In genomic region chr4:99587803-99588202, GRCh38 we compare ENCODE assay signal across 28 cellular contexts. TPM values are rescaled to one million over a fixed set of nuclear protein-coding genes. Genes with fewer than 3 reads are reported as not detected.
DNase-seq lines count a peak whose midpoint lies in the region; ATAC-seq and TF ChIP-seq lines count a peak whose summit lies in the region.
"Had no signal": no experiment of that assay in that cellular context is flagged by ENCODE, and none has a peak within 500 bp of the region (broad histone marks: within the 10 kb centered on the region; RNA-seq: fewer than 3 reads in every experiment).

No MANE protein-coding gene starts in this region.

- WGBS in heart left ventricle, 4 donors, result 34 to 38% (median 37%) methylated on average over 1 of the region's 1 CpG

- H3K36me3 ChIP-seq in HEK293 (ENCODE audit: control insufficient read depth in 2 of 2, insufficient read depth in 1 of 2, low read length in 2 of 2) (no peaks in the 10 kb centered on the region), PC-9 (ENCODE audit: low read depth) (no peaks in the 10 kb centered on the region), tibial artery (no peaks in the 10 kb centered on the region), uterus (no peaks in the 10 kb centered on the region), heart left ventricle (no peaks in the 10 kb centered on the region)

- no peak overlapping the region for H3K4me3 ChIP-seq in HEK293 (ENCODE audit: low read depth, low read length)
- H3K4me3 ChIP-seq in PC-9, result no peak overlapping the region
- H3K4me3 ChIP-seq in tibial artery, result no peak overlapping the region
- H3K4me3 ChIP-seq in uterus, result no peak overlapping the region
- H3K4me3 ChIP-seq in heart left ventricle, result no peak overlapping the region
- H3K4me3 ChIP-seq: A549, GM23338 had no signal

- H3K9me3 Mint-ChIP-seq in MCF 10A (ENCODE audit: unreplicated experiment), result no peaks in the 10 kb centered on the region
- H3K9me3 Mint-ChIP-seq: CD4-positive, alpha-beta memory T cell; GM23338; H9 had no signal

- peaks cover 21% of the 10 kb centered on the region for H3K27me3 Mint-ChIP-seq in MCF 10A (ENCODE audit: insufficient read depth, unreplicated experiment)

- no peaks in the 10 kb centered on the region for H3K27me3 ChIP-seq in PC-9 (ENCODE audit: insufficient read depth, low read depth)
- H3K27me3 ChIP-seq in tibial artery, result no peaks in the 10 kb centered on the region
- no peaks in the 10 kb centered on the region for H3K27me3 ChIP-seq in uterus
- H3K27me3 ChIP-seq in heart left ventricle, result no peaks in the 10 kb centered on the region

- no peak overlapping the region for H3K27ac ChIP-seq in HEK293 (ENCODE audit: extremely low read depth, low read depth, low read length)
- H3K27ac ChIP-seq in PC-9, result no peak overlapping the region
- peak overlapping the region; percentile 15 to 19 for H3K27ac ChIP-seq in tibial artery
- H3K27ac ChIP-seq in uterus, result no peak overlapping the region
- H3K27ac ChIP-seq in heart left ventricle, result no peak overlapping the region
- H3K27ac ChIP-seq: A549, HL-60, RWPE1 had no signal

- no peaks in the 10 kb centered on the region for H3K36me3 Mint-ChIP-seq in MCF 10A (ENCODE audit: insufficient read depth, unreplicated experiment)
- H3K36me3 Mint-ChIP-seq: CD4-positive, alpha-beta memory T cell had no signal

- POLR2A ChIA-PET in HEK293 (lab: Yijun Ruan, JAX) (interaction anchor here (1.3 kb wide), 1 partner anchor 24 kb away, joined by 3 read pairs; the partner anchor contains the start of gene TRMT10A), PC-9 (lab: Charles Lee; ENCODE audit: unreplicated experiment) (no interaction called here), MCF 10A (lab: Yijun Ruan, JAX) (interaction anchor here (0.6 to 1.0 kb wide), 3 partner anchors 11 to 762 kb away, joined by 3 read pairs; no protein-coding TSS in a partner anchor)

- H3K4me1 ChIP-seq in HEK293 (ENCODE audit: control insufficient read depth, insufficient read depth, low read length), result peaks cover 8% of the 10 kb centered on the region
- peaks cover 22% of the 10 kb centered on the region for H3K4me1 ChIP-seq in PC-9 (replicated peaks; ENCODE audit: insufficient read depth)
- H3K4me1 ChIP-seq in tibial artery, result peaks cover 0 to 14% (median 0%) of the 10 kb centered on the region in 4 donors
- no peaks in the 10 kb centered on the region for H3K4me1 ChIP-seq in uterus
- H3K4me1 ChIP-seq in heart left ventricle, result peaks cover 0 to 4% (median 0%) of the 10 kb centered on the region in 12 donors
- H3K4me1 ChIP-seq: A549 had no signal

- no peak overlapping the region for H3K27ac Mint-ChIP-seq in MCF 10A (ENCODE audit: low read depth, unreplicated experiment)
- H3K27ac Mint-ChIP-seq: CD4-positive, alpha-beta memory T cell; GM23338; H9 had no signal

- BruUV-seq in PC-9 (replicated peaks; lab: Mats Ljungman, UMichigan) (no TSS peak), MCF 10A (replicated peaks; lab: Mats Ljungman, UMichigan) (no TSS peak)

- TF ChIP-seq CTCF in HEK293 (tag by site-specific recombination; IDR thresholded peaks at IDR 0.05) (no peak), PC-9 (conservative IDR thresholded peaks at IDR 0.05) (no peak), tibial artery (IDR thresholded peaks at IDR 0.05) (no peak), uterus (IDR thresholded peaks at IDR 0.05) (no peak), MCF 10A (IDR thresholded peaks at IDR 0.05; ENCODE audit: unreplicated experiment) (no peak), heart left ventricle (IDR thresholded peaks at IDR 0.05) (no peak)

- H3K9me3 ChIP-seq in HEK293 (ENCODE audit: control insufficient read depth, insufficient read depth, low read depth, low read length) (no peaks in the 10 kb centered on the region), PC-9 (ENCODE audit: insufficient read depth, low read depth) (no peaks in the 10 kb centered on the region), tibial artery (no peaks in the 10 kb centered on the region), uterus (no peaks in the 10 kb centered on the region), heart left ventricle (no peaks in the 10 kb centered on the region)
- H3K9me3 ChIP-seq: A549, SK-N-SH had no signal

- H2AFZ ChIP-seq in PC-9, result 0 out of 2 replicates have a peak overlapping the region, but pooled peaks have one; percentile 12
- H2AFZ ChIP-seq: GM23338 had no signal

- ATAC-seq in left lobe of liver (peak; percentile 28), heart left ventricle (no peak)
- ATAC-seq: A549, GM23338 had no signal

- no peak overlapping the region for H3K4me3 Mint-ChIP-seq in MCF 10A (ENCODE audit: unreplicated experiment)
- H3K4me3 Mint-ChIP-seq: CD4-positive, alpha-beta memory T cell; GM23338; H9 had no signal

- H3K4me2 ChIP-seq in PC-9, result no peak overlapping the region
- H3K4me2 ChIP-seq: A549, GM23338, SK-N-SH had no signal

- intact Hi-C loops in PC-9 (cut with micrococcal nuclease; ENCODE audit: unreplicated experiment) (no loop called here), tibial artery (cut with DNase I; ENCODE audit: low total_unique reads) (no loop called here), uterus (cut with DNase I; ENCODE audit: low total_unique reads) (no loop called here), MCF 10A (cut with micrococcal nuclease) (no loop called here), heart left ventricle (cut with DNase I) (no loop called here)

- H3F3A ChIP-seq in PC-9 (ENCODE audit: insufficient read depth, low read depth), result peaks cover 7% of the 10 kb centered on the region

- H3K79me2 ChIP-seq in PC-9 (ENCODE audit: low read depth), result no peaks in the 10 kb centered on the region

- H3K4me1 Mint-ChIP-seq in MCF 10A (ENCODE audit: insufficient read depth, unreplicated experiment), result no peaks in the 10 kb centered on the region
- H3K4me1 Mint-ChIP-seq: CD4-positive, alpha-beta memory T cell had no signal

- no peaks in the 10 kb centered on the region for H4K20me1 ChIP-seq in PC-9 (ENCODE audit: insufficient read depth)

- DNase-seq in PC-9, result no peak
- DNase-seq in left lobe of liver (ENCODE audit: low spot score), result no peak
- DNase-seq in tibial artery, result no peak
- no peak for DNase-seq in uterus
- no peak for DNase-seq in MCF 10A (ENCODE audit: unreplicated experiment)
- DNase-seq in heart left ventricle, result no peak
- DNase-seq: AML-193; C1 segment of cervical spinal cord; CD4-positive, alpha-beta memory T cell; COR-L47; DMS53; H9; MV-4-11; NCI-H1105; NCI-H146; NCI-H1930; NCI-H2107; NCI-H446; NCI-H524 treated with DMSO at 0.1 percent for 48 hours; NCI-H774; SHP77; SK-N-SH; SW 1271 had no signal

- CTCF ChIA-PET in HEK293 (lab: Yijun Ruan, JAX) (no interaction called here), PC-9 (lab: Charles Lee) (interaction anchor here (0.7 kb wide), 1 partner anchor 92 kb away, joined by 3 read pairs; no protein-coding TSS in a partner anchor), MCF 10A (lab: Yijun Ruan, JAX) (interaction anchor here (0.7 kb wide), 1 partner anchor 220 kb away, joined by 3 read pairs; no protein-coding TSS in a partner anchor)

- TF ChIP-seq POLR2A in uterus (IDR thresholded peaks at IDR 0.05) (no peak), heart left ventricle (IDR thresholded peaks at IDR 0.05) (no peak)

- H3K9me2 ChIP-seq in PC-9 (ENCODE audit: insufficient read depth), result no peaks in the 10 kb centered on the region
- H3K9me2 ChIP-seq: SK-N-SH had no signal

TF ChIP-seq in HEK293, 187 proteins besides CTCF, POLR2A, EP300 and RAD21 (continues in another document):
- TF ChIP-seq ZNF843 (tag by site-specific recombination; IDR thresholded peaks at IDR 0.05) (0 out of 2 replicates have a peak, but pooled peaks have one; percentile 30), ZNF366 (tag by site-specific recombination; conservative IDR thresholded peaks at IDR 0.05) (peak; percentile 41), ZXDB (tag by site-specific recombination; IDR thresholded peaks at IDR 0.05) (0 out of 2 replicates have a peak, but pooled peaks have one; percentile 27), GFI1B (tag by site-specific recombination; IDR thresholded peaks at IDR 0.05) (peak; percentile 78), HIC1 (tag by site-specific recombination; IDR thresholded peaks at IDR 0.05) (peak; percentile 40; the same call in 1 of the 2 replicates), ZIC2 (tag by site-specific recombination; IDR thresholded peaks at IDR 0.05) (no peak), INSM2 (tag by site-specific recombination; IDR thresholded peaks at IDR 0.05) (no peak)

RNA-seq across cellular contexts. Expression of gene MTTP, which starts 13.2 kb away (rescaled TPM):
- total RNA-seq in PC-9 (2021) (not detected in 2 replicates), left lobe of liver (103 TPM), uterus (under 1 TPM in 1 of 4 donors, not detected in 3; 0.14 TPM), MCF 10A (2022) (0.27 and 0.51 TPM in 2 replicates), heart left ventricle (1 to 10 TPM; 1.5 to 5.0 (median 2.8) TPM)
- under 1 TPM; 0.44 to 0.91 TPM for polyA plus RNA-seq in heart left ventricle
- polyA plus RNA-seq: CD4-positive, alpha-beta memory T cell; SK-N-SH had no signal

RNA-seq across cellular contexts. Expression of gene TRMT10A, which starts 24.0 kb away (rescaled TPM):
- total RNA-seq in PC-9 (2021) (4.6 and 6.1 TPM in 2 replicates), left lobe of liver (4.6 TPM), uterus (10 to 100 TPM in 1 of 4 donors, 1 to 10 TPM in 1, under 1 TPM in 2; under 0.01 to 11.9 (median 2.1) TPM), MCF 10A (2022) (17.7 and 19.1 TPM in 2 replicates), heart left ventricle (1 to 10 TPM; 1.8 to 5.1 (median 4.1) TPM)
- polyA plus RNA-seq in heart left ventricle, result 1 to 10 TPM; 1.8 to 4.8 TPM

Comparison
In these comparisons a context has a peak if more than half of its experiments do, and no peak if none do; other contexts are left out.
1. H3K27ac ChIP-seq: peak in tibial artery (2 of 2); none in HEK293 (single experiment), PC-9 (single experiment), uterus (0 of 2) and heart left ventricle (0 of 12).
2. RNA of gene MTTP, which starts 13.2 kb away (total RNA-seq): 103 TPM in left lobe of liver (single experiment); 1.5 to 5.0 TPM in heart left ventricle, 0.27 to 0.51 TPM in MCF 10A, 0.14 TPM in uterus and not detected in PC-9; every median in the first group is over 10 times any median in the second.